ENCODE assay signal across 30 cellular contexts in the genomic region with DNA sequence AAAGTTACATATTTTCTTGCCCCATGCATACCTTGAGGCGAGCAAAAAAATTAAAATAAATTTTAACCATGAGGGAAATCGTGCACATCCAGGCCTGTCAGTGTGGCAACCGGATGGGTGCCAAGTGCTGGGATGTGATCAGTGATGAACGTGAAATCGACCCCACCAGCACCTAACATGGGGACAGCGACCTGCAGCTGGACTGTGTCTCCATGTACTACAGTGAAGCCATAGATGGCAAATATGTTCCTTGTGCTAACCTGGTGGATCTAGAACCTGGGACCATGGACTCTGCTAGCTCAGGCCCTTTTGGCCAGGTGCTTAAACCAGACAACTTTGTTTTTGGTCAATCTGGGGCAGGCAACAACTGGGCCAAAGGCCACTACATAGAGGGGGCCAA.
"Had no signal": no experiment of that assay in that cellular context is flagged by ENCODE, and none has a peak within 500 bp of the region (broad histone marks: within the 10 kb centered on the region; RNA-seq: fewer than 3 reads in every experiment).

No MANE protein-coding gene starts in this region.

- FAIRE-seq: endometrium, endothelial cell of umbilical vein had no signal

- ATAC-seq: activated naive CD4-positive, alpha-beta T cell treated with anti-CD3 and anti-CD28 coated beads, Interleukin-2, amount 50 U/mL, for 72 hours; activated T-cell treated with anti-CD3 and anti-CD28 coated beads, Interleukin-2, amount 50 U/mL, for 72 hours; gastroesophageal sphincter; heart right ventricle had no signal

- H3K4me3 ChIP-seq: ascending aorta, breast epithelium, cardiac muscle cell, colonic mucosa, esophagus squamous epithelium, gastroesophageal sphincter, heart right ventricle had no signal

- H3K36me3 ChIP-seq: breast epithelium, cardiac muscle cell, colonic mucosa, esophagus squamous epithelium had no signal

- H3K4me1 ChIP-seq: ascending aorta, breast epithelium, colonic mucosa, esophagus squamous epithelium, gastroesophageal sphincter, heart right ventricle had no signal

- H3K27me3 ChIP-seq: ascending aorta, breast epithelium, cardiac muscle cell, colonic mucosa, esophagus squamous epithelium, gastroesophageal sphincter, heart right ventricle had no signal

- DNase-seq: activated CD4-positive, alpha-beta memory T cell treated with anti-CD3 and anti-CD28 coated beads, Interleukin-2, amount 10 ng/mL, durations not matched to agents 7 days and 5 days; activated CD4-positive, alpha-beta T cell treated with anti-CD3 and anti-CD28 coated beads for 4 hours; activated CD4-positive, alpha-beta T cell treated with anti-CD3 and anti-CD28 coated beads, Interleukin-2, amount 10 ng/mL, durations not matched to agents 7 days and 5 days; activated CD4-positive, alpha-beta T cell treated with anti-CD3 and anti-CD28 coated beads, Interleukin-2, amount 50 U/mL, for 4 hours; activated CD4-positive, CD25-positive, alpha-beta regulatory T cell; activated CD4-positive, CD25-positive, alpha-beta regulatory T cell treated with anti-CD3 and anti-CD28 coated beads, Interleukin-2, amount 50 U/mL, for 72 hours; activated CD8-positive, alpha-beta memory T cell treated with anti-CD3 and anti-CD28 coated beads, Interleukin-2, amount 50 U/mL, for 48 hours; activated gamma-delta T cell; activated naive CD4-positive, alpha-beta T cell; activated naive CD4-positive, alpha-beta T cell treated with anti-CD3 and anti-CD28 coated beads, Interleukin-2, amount 10 ng/mL, durations not matched to agents 7 days and 5 days; activated naive CD8-positive, alpha-beta T cell treated with anti-CD3 and anti-CD28 coated beads, Interleukin-2, amount 10 ng/mL, durations not matched to agents 7 days and 5 days; activated T-cell treated with anti-CD3 and anti-CD28 coated beads for 4 hours; activated T-cell treated with anti-CD3 and anti-CD28 coated beads, Interleukin-2, amount 50 U/mL, for 24 hours; activated T-cell treated with anti-CD3 and anti-CD28 coated beads, Interleukin-2, amount 50 U/mL, for 72 hours; central memory CD4-positive, alpha-beta T cell; cerebellar nuclear complex; colonic mucosa; effector CD8-positive, alpha-beta T cell; esophagus squamous epithelium; foreskin melanocyte; heart right ventricle; T-helper 2 cell had no signal

- H3K9me3 ChIP-seq: ascending aorta, breast epithelium, colonic mucosa, esophagus squamous epithelium, gastroesophageal sphincter, heart right ventricle had no signal

- H3K27ac ChIP-seq: ascending aorta, breast epithelium, cardiac muscle cell, colonic mucosa, epithelial cell of prostate, esophagus squamous epithelium, gastroesophageal sphincter, heart right ventricle had no signal
